In genomic region chr2:162974771-162975170, GRCh38 we compare ENCODE assay signal across 18 cellular contexts.
A peak's percentile ranks its signal among the peaks of the same experiment; 100 is the strongest.
DNase-seq lines count a peak whose midpoint lies in the region; ATAC-seq, FAIRE-seq and TF ChIP-seq lines count a peak whose summit lies in the region.
"Had no signal": no experiment of that assay in that cellular context is flagged by ENCODE, and none has a peak within 500 bp of the region (broad histone marks: within the 10 kb centered on the region; RNA-seq: fewer than 3 reads in every experiment).

No MANE protein-coding gene starts in this region.

- no peaks in the 10 kb centered on the region for H3K23me2 ChIP-seq in H9 (ENCODE audit: insufficient read length, low read depth, low read length, poor library complexity, severe bottlenecking)
- no peaks in the 10 kb centered on the region; the same call in 1 of the 2 replicates for H3K23me2 ChIP-seq in H1 (ENCODE audit: low read depth, low read length)

- no peak overlapping the region for H3K4me3 Mint-ChIP-seq in H9
- H3K4me3 Mint-ChIP-seq: B cell; CD4-positive, alpha-beta memory T cell; HFFc6 had no signal

- H3K56ac ChIP-seq in H9 (ENCODE audit: insufficient read length, low read depth, low read length) (no peak overlapping the region), H1 (replicated peaks; ENCODE audit: insufficient read length, low read depth, low read length) (no peak overlapping the region)

- H3K4ac ChIP-seq in H9 (ENCODE audit: low read depth, low read length) (no peak overlapping the region), H1 (replicated peaks; ENCODE audit: insufficient read length, low read depth, low read length) (no peak overlapping the region)

- intact Hi-C loops in sciatic nerve (cut with DNase I): no loop called here

- H2BK15ac ChIP-seq in H9 (ENCODE audit: low read depth, low read length): no peak overlapping the region
- no peak overlapping the region for H2BK15ac ChIP-seq in H1 (ENCODE audit: low read length)

- no peaks in the 10 kb centered on the region for H3K4me1 Mint-ChIP-seq in H9
- H3K4me1 Mint-ChIP-seq: B cell; CD4-positive, alpha-beta memory T cell had no signal

- H2BK120ac ChIP-seq in H9 (ENCODE audit: low read depth, low read length, poor library complexity, severe bottlenecking): no peak overlapping the region
- no peak overlapping the region for H2BK120ac ChIP-seq in H1 (replicated peaks; ENCODE audit: low read depth, low read length)

- POLR2A ChIA-PET in H1 (lab: Charles Lee; ENCODE audit: partially characterized antibody): no interaction called here

- TF ChIP-seq CTCF in H9 (conservative IDR thresholded peaks at IDR 0.05) (no peak), H1 (IDR thresholded peaks at IDR 0.05; ENCODE audit: control extremely low read depth in 1 of 3, insufficient read depth in 1 of 3, low read depth in 1 of 3, low read length in 3 of 3) (no peak)

- H3K36me3 Mint-ChIP-seq in H9 (ENCODE audit: insufficient read depth in 1 of 3, low read depth in 3 of 3): no peaks in the 10 kb centered on the region
- H3K36me3 Mint-ChIP-seq: CD4-positive, alpha-beta memory T cell had no signal

- H3K9me3 Mint-ChIP-seq in H9: no peaks in the 10 kb centered on the region

- no peak overlapping the region for H2BK5ac ChIP-seq in H9 (ENCODE audit: insufficient read length, low read length)
- H2BK5ac ChIP-seq in H1 (ENCODE audit: low read depth, low read length): no peak overlapping the region

- H3K79me2 ChIP-seq in H9 (ENCODE audit: insufficient read depth, low read length) (no peaks in the 10 kb centered on the region), H1 (ENCODE audit: control insufficient read depth in 1 of 2, insufficient read depth in 2 of 2, low read length in 2 of 2) (no peaks in the 10 kb centered on the region)

- H3K4me1 ChIP-seq in H9 (ENCODE audit: insufficient read depth, low read length) (no peaks in the 10 kb centered on the region), H1 (replicated peaks in 1 of 4; ENCODE audit: control insufficient read depth in 3 of 4, insufficient read depth in 4 of 4, low read length in 3 of 4) (no peaks in the 10 kb centered on the region)
- H3K4me1 ChIP-seq: Caco-2 had no signal

- H3K36me3 ChIP-seq in H1 (ENCODE audit: control insufficient read depth in 2 of 4, insufficient read depth in 4 of 4, low read length in 3 of 4): no peaks in the 10 kb centered on the region

- H2BK20ac ChIP-seq in H9 (ENCODE audit: low read depth, low read length, poor library complexity, severe bottlenecking) (no peak overlapping the region), H1 (ENCODE audit: low read length) (no peak overlapping the region)

- H3K27ac ChIP-seq in H9 (ENCODE audit: insufficient read length, low read depth, low read length) (no peak overlapping the region), H1 (ENCODE audit: low read depth, low read length) (no peak overlapping the region)
- H3K27ac ChIP-seq: C4-2B had no signal

- H3K4me3 ChIP-seq in H1 (ENCODE audit: extremely low read depth in 1 of 4, insufficient read depth in 2 of 4, low read depth in 3 of 4, low read length in 4 of 4): no peak overlapping the region

- FAIRE-seq in H1 (lab: Jason Lieb, UNC): no peak
- FAIRE-seq: A204.1, GM12891, HepG2, HTR-8/SVneo had no signal

- H4K20me1 ChIP-seq in H9 (ENCODE audit: control insufficient read depth, insufficient read depth, insufficient read length): no peaks in the 10 kb centered on the region
- no peaks in the 10 kb centered on the region for H4K20me1 ChIP-seq in H1 (replicated peaks in 1 of 2; ENCODE audit: control insufficient read depth in 1 of 2, insufficient read depth in 2 of 2, low read length in 2 of 2)

- no peaks in the 10 kb centered on the region for H3K79me1 ChIP-seq in H9 (ENCODE audit: insufficient read depth, low read depth, low read length, poor library complexity, severe bottlenecking)
- H3K79me1 ChIP-seq in H1 (ENCODE audit: low read depth, low read length): no peaks in the 10 kb centered on the region

- H3K27me3 ChIP-seq in H9 (ENCODE audit: insufficient read depth, low read length) (no peaks in the 10 kb centered on the region), H1 (replicated peaks in 1 of 4; ENCODE audit: control insufficient read depth in 3 of 4, extremely low read depth in 1 of 4, insufficient read depth in 3 of 4, low read length in 3 of 4) (no peaks in the 10 kb centered on the region)

- DNase-seq in DMS 273 treated with DMSO at 0.1 percent for 48 hours (lab: John Stamatoyannopoulos, UW): peak; percentile 30
- DNase-seq in H9: no peak
- peak; percentile 35 to 81 for DNase-seq in NCI-H446 (lab: John Stamatoyannopoulos, UW)
- DNase-seq in H1 (ENCODE audit: low read depth in 1 of 2, low spot score in 2 of 2): no peak
- no peak for DNase-seq in NCI-H1048 (lab: John Stamatoyannopoulos, UW)
- no peak for DNase-seq in sciatic nerve (ENCODE audit: low spot score)
- DNase-seq in NAMALWA (ENCODE audit: low spot score): no peak
- DNase-seq: Caco-2; CD4-positive, alpha-beta memory T cell; GOT3; HCEC 1CT; HFFc6 had no signal

- H3K18ac ChIP-seq in H9 (ENCODE audit: insufficient read length, low read depth, low read length): no peak overlapping the region
- no peak overlapping the region for H3K18ac ChIP-seq in H1 (ENCODE audit: extremely low read depth, low read length)

- H2AK5ac ChIP-seq in H9 (ENCODE audit: insufficient read length, low read length) (no peak overlapping the region), H1 (ENCODE audit: low read depth, low read length) (no peak overlapping the region)

- peak overlapping the region; percentile 22 for H2AFZ ChIP-seq in H9 (ENCODE audit: low read length)
- H2AFZ ChIP-seq in H1 (ENCODE audit: low read length): 0 out of 2 replicates have a peak overlapping the region, but pooled peaks have one; percentile 62

- H2BK12ac ChIP-seq in H9 (ENCODE audit: insufficient read length, low read depth, low read length): no peak overlapping the region
- no peak overlapping the region for H2BK12ac ChIP-seq in H1 (ENCODE audit: low read depth, low read length)

- H3K4me2 ChIP-seq in H9 (ENCODE audit: insufficient read depth, insufficient read length, low read length): no peak overlapping the region
- H3K4me2 ChIP-seq in H1 (ENCODE audit: insufficient read depth in 1 of 2, low read depth in 2 of 2, low read length in 2 of 2): no peak overlapping the region

- H3K9ac ChIP-seq in H9 (ENCODE audit: extremely low read depth, insufficient read length, low read length) (no peak overlapping the region), H1 (replicated peaks in 1 of 4; ENCODE audit: extremely low read depth in 1 of 4, low read depth in 3 of 4, low read length in 3 of 4) (no peak overlapping the region)

- CTCF ChIA-PET in H1 (lab: Charles Lee; ENCODE audit: partially characterized antibody): no interaction called here

- no peak for ATAC-seq in sciatic nerve
- ATAC-seq: HepG2 had no signal

- no peak overlapping the region for H3T11ph ChIP-seq in H9 (ENCODE audit: low read length)

- TF ChIP-seq RAD21 in H1 (IDR thresholded peaks at IDR 0.05 in 1 of 2, conservative IDR thresholded peaks at IDR 0.05 in 1 of 2; ENCODE audit: low read depth in 2 of 2, low read length in 2 of 2): no peak

- WGBS in H9 (ENCODE audit: extremely low coverage, insufficient read length, low lambda C conversion rate): no CpG with 5 or more reads among the region's 2 CpGs
- 86% methylated on average over 2 of the region's 2 CpGs; no CpG with 5 or more reads in 1 of the 2 experiments for WGBS in H1 (ENCODE audit: extremely low coverage in 1 of 2, insufficient coverage in 1 of 2, insufficient read length in 1 of 2, insufficient replicate concordance in 2 of 2, low coverage in 1 of 2, low lambda C conversion rate in 2 of 2, missing lambda C conversion rate in 1 of 2), 2 experiments

- H4K5ac ChIP-seq in H9 (ENCODE audit: insufficient read length, low read depth, low read length) (no peak overlapping the region), H1 (ENCODE audit: insufficient read length, low read depth, low read length) (no peak overlapping the region)

- no peaks in the 10 kb centered on the region for H3K9me3 ChIP-seq in H9 (ENCODE audit: control insufficient read depth, low read depth, low read length)
- no peaks in the 10 kb centered on the region for H3K9me3 ChIP-seq in H1 (ENCODE audit: insufficient read depth in 2 of 2, low read depth in 1 of 2, low read length in 1 of 2)
- H3K9me3 ChIP-seq: Caco-2 had no signal

- no peak for TF ChIP-seq EP300 in H1 (IDR thresholded peaks at IDR 0.05; ENCODE audit: borderline replicate concordance in 1 of 2, low read depth in 2 of 2, low read length in 2 of 2)

- H4K8ac ChIP-seq in H9 (replicated peaks; ENCODE audit: insufficient read length, low read depth, low read length) (no peak overlapping the region), H1 (ENCODE audit: extremely low read depth, insufficient read depth, low read length) (no peak overlapping the region)

- no peak for TF ChIP-seq POLR2A in H1 (IDR thresholded peaks at IDR 0.05; ENCODE audit: control extremely low read depth in 1 of 2, low read depth in 2 of 2, low read length in 2 of 2)

- H3K27ac Mint-ChIP-seq in H9: no peak overlapping the region
- H3K27ac Mint-ChIP-seq: B cell; CD4-positive, alpha-beta memory T cell; HFFc6 had no signal

- H3K23ac ChIP-seq in H9 (ENCODE audit: insufficient read length, low read depth, low read length): no peak overlapping the region
- H3K23ac ChIP-seq in H1 (ENCODE audit: insufficient read length): no peak overlapping the region

- H3K27me3 Mint-ChIP-seq in H9 (ENCODE audit: low read depth): no peaks in the 10 kb centered on the region
- H3K27me3 Mint-ChIP-seq: B cell had no signal

- H4K91ac ChIP-seq in H9 (ENCODE audit: insufficient read length, low read depth, low read length): no peak overlapping the region
- no peak overlapping the region for H4K91ac ChIP-seq in H1 (replicated peaks; ENCODE audit: insufficient read length, low read length)

- no peak overlapping the region; the same call in 1 of the 2 replicates for H3K14ac ChIP-seq in H9 (ENCODE audit: insufficient read depth, low read length)
- H3K14ac ChIP-seq in H1 (ENCODE audit: insufficient read length): no peak overlapping the region

TF ChIP-seq in H1, 55 proteins besides CTCF, POLR2A, EP300 and RAD21 (continues in another document):
- TF ChIP-seq SP4 (IDR thresholded peaks at IDR 0.05; ENCODE audit: low read length) (no peak), MAX (IDR thresholded peaks at IDR 0.05) (no peak), EGR1 (IDR thresholded peaks at IDR 0.05; ENCODE audit: borderline replicate concordance, low read depth, low read length) (no peak), SIRT6 (IDR thresholded peaks at IDR 0.05; ENCODE audit: low read length) (no peak), TEAD4 (IDR thresholded peaks at IDR 0.05; ENCODE audit: low read depth, low read length) (no peak), CBX8 (IDR thresholded peaks at IDR 0.05; ENCODE audit: borderline replicate concordance, low read depth, low read length) (no peak), ZNF274 (IDR thresholded peaks at IDR 0.05; ENCODE audit: borderline replicate concordance, extremely low read depth, low read length) (no peak), ASH2L (IDR thresholded peaks at IDR 0.05; ENCODE audit: low read length) (no peak), HDAC2 (IDR thresholded peaks at IDR 0.05; ENCODE audit: borderline replicate concordance in 1 of 2, low read depth in 2 of 2, low read length in 2 of 2) (no peak)

Comparison
In these comparisons a context has a peak if more than half of its experiments do, and no peak if none do; other contexts are left out.
1. DNase-seq: peak in DMS 273 treated with DMSO at 0.1 percent for 48 hours (single experiment) and NCI-H446 (2 of 2); none in H9 (single experiment), H1 (0 of 2), NCI-H1048 (single experiment), sciatic nerve (single experiment) and NAMALWA (single experiment).